In the genomic region with DNA sequence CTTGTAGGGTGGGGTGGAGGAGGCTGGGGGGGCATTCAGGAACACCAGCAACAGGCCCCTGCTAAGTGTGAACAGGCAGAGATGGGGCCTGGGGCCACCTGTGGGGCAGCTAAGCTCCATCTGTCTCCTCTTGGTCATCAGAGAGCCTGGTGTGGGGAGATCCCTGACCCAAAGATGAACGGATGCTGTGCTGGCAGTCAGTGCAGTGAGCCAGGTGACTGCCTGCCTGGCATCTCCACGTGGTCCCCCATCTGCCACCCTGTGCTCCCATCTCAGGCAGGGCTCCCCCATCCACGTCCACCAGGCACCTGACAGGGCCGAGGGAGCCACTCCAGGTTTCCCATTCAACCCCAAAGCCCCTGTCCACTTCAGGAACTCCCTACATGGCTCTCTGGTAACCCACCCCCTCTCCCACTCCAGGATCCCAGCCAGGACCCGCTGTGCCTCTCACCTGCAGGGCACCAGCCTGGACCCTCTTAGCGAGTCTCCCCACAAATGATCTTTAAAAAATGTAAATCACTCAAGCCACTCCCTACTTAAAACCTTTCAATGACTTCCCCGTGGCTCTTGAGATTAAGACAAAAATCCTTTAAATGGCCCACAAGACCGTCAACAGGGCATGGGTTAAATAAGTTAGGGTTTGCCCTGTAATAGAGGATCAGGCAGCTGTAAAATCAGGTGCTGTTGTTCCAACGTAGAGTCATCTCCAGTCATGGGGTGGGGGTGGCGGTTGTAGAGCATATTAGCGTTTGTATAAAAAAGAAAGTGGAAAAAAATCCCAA, we compare ENCODE assay signal across 1 cellular context.
TF ChIP-seq lines count a peak whose summit lies in the region.

No MANE protein-coding gene starts in this region.

TF ChIP-seq in H1, 55 proteins besides CTCF, POLR2A, EP300 and RAD21:
- TF ChIP-seq TCF12 (IDR thresholded peaks at IDR 0.05; ENCODE audit: low read depth, low read length) (no peak), MAX (IDR thresholded peaks at IDR 0.05) (peak; percentile 40; the same call in 1 of the 2 replicates), SUZ12 (IDR thresholded peaks at IDR 0.05; ENCODE audit: low read length) (no peak; the same call in 1 of the 2 replicates), BRCA1 (IDR thresholded peaks at IDR 0.05; ENCODE audit: low read depth, low read length) (no peak), CHD1 (IDR thresholded peaks at IDR 0.05; ENCODE audit: low read depth, low read length) (no peak), HDAC6 (IDR thresholded peaks at IDR 0.05; ENCODE audit: low read depth, low read length) (no peak), SP4 (IDR thresholded peaks at IDR 0.05; ENCODE audit: low read length) (no peak), YY1 (IDR thresholded peaks at IDR 0.05; ENCODE audit: low read depth, low read length) (no peak), RXRA (IDR thresholded peaks at IDR 0.05; ENCODE audit: insufficient read depth, low read depth, low read length) (no peak), SIRT6 (IDR thresholded peaks at IDR 0.05; ENCODE audit: low read length) (no peak), SRF (IDR thresholded peaks at IDR 0.05; ENCODE audit: low read depth, low read length) (peak; percentile 68; the same call in 1 of the 2 replicates), TEAD4 (IDR thresholded peaks at IDR 0.05; ENCODE audit: low read depth, low read length) (no peak), RNF2 (IDR thresholded peaks at IDR 0.05; ENCODE audit: borderline replicate concordance, low read depth, low read length, missing control alignments, poor library complexity, severe bottlenecking) (no peak), ATF2 (IDR thresholded peaks at IDR 0.05; ENCODE audit: low read length) (no peak), HDAC2 (IDR thresholded peaks at IDR 0.05; ENCODE audit: borderline replicate concordance in 1 of 2, low read depth in 2 of 2, low read length in 2 of 2) (no peak), GABPA (IDR thresholded peaks at IDR 0.05; ENCODE audit: borderline replicate concordance, insufficient read depth, low read length) (no peak), FOSL1 (IDR thresholded peaks at IDR 0.05; ENCODE audit: insufficient read depth, low read depth, low read length) (no peak), SP1 (IDR thresholded peaks at IDR 0.05; ENCODE audit: low read depth, low read length) (0 out of 2 replicates have a peak, but pooled peaks have one; percentile 46), SIX5 (IDR thresholded peaks at IDR 0.05; ENCODE audit: low read depth, low read length) (no peak), EGR1 (IDR thresholded peaks at IDR 0.05; ENCODE audit: borderline replicate concordance, low read depth, low read length) (no peak), RFX5 (IDR thresholded peaks at IDR 0.05; ENCODE audit: borderline replicate concordance, low read depth, low read length) (no peak), NRF1 (IDR thresholded peaks at IDR 0.05; ENCODE audit: low read depth, low read length) (no peak), BACH1 (IDR thresholded peaks at IDR 0.05; ENCODE audit: low read length) (no peak)
